Comparison of ENCODE assay signal across 9 cellular contexts in the genomic region with DNA sequence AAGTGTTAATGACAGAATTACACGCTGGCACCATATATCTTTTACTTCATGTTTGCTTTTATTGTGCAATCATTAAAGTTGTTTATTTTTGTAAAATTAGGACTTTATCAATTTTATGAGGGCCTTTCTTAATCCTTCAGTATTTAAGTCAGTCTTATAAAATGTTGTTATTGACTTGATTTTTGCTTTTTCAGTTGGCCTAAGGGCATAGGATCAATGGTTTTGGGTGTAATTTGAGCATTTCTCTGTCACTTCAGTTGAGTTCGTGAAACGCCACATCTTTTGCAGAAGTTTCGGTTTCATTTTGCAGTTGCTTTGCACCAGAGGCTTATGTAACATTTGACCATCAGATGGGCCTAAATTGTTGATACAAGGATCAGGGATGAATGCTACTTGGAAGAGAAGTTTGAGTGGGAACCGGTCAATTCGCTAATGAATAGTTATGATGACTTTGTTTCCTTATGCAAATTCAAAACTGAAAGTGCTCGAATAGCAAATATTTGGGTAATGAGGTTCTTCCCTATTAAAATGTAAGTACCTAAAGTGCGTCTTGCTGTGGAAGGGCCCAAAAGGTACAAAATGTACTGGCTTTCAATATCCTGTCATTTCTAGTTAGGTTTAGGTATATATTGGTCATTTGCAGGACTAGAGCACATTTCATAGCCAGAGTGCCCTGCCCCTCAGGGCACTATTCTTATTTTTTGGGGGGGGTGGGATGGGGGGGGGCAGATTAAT.
A peak's percentile ranks its signal among the peaks of the same experiment; 100 is the strongest.
DNase-seq lines count a peak whose midpoint lies in the region; ATAC-seq, FAIRE-seq and TF ChIP-seq lines count a peak whose summit lies in the region.
"Had no signal": no experiment of that assay in that cellular context is flagged by ENCODE, and none has a peak within 500 bp of the region (broad histone marks: within the 10 kb centered on the region; RNA-seq: fewer than 3 reads in every experiment).

No MANE protein-coding gene starts in this region.

- H3K9me3 ChIP-seq in mucosa of rectum (ENCODE audit: control insufficient read depth in 2 of 2, low read length in 2 of 2), result no peaks in the 10 kb centered on the region

- no peak overlapping the region for H3K9ac ChIP-seq in mucosa of rectum (ENCODE audit: low read depth in 1 of 2, low read length in 2 of 2)

- no peaks in the 10 kb centered on the region for H3K4me1 ChIP-seq in mucosa of rectum (ENCODE audit: control insufficient read depth in 2 of 2, insufficient read depth in 2 of 2, low read length in 2 of 2)

- peak; percentile 66 for FAIRE-seq in GM12891 (lab: Jason Lieb, UNC)
- FAIRE-seq: keratinocyte had no signal

- H3K4me3 Mint-ChIP-seq in T-helper 2 cell treated with Interferon-gamma antibody and Interleukin-4, amounts not matched to agents 5 μg/mL and 100 μg/mL, for 36 hours, result peak overlapping the region; percentile 65

- H3K36me3 Mint-ChIP-seq in T-helper 2 cell treated with Interferon-gamma antibody and Interleukin-4, amounts not matched to agents 5 μg/mL and 100 μg/mL, for 36 hours (ENCODE audit: low read depth), result no peaks in the 10 kb centered on the region

- H3K27ac ChIP-seq in mucosa of rectum (ENCODE audit: low read depth in 2 of 2, low read length in 2 of 2), result peak overlapping the region in 1 of 2 donors; percentile 40

- H3K27me3 Mint-ChIP-seq in T-helper 2 cell treated with Interferon-gamma antibody and Interleukin-4, amounts not matched to agents 5 μg/mL and 100 μg/mL, for 36 hours (ENCODE audit: low read depth), result peaks cover 2% of the 10 kb centered on the region

- ATAC-seq in HG02798 (IDR thresholded peaks at IDR 0.05; ENCODE audit: poor library complexity, unreplicated experiment), result peak; percentile 56

- peak overlapping the region; percentile 36 to 58 for H3K4me3 ChIP-seq in mucosa of rectum (ENCODE audit: low read length in 2 of 2)

- intact Hi-C loops in posterior cingulate gyrus (cut with DNase I), result no loop called here

- no peaks in the 10 kb centered on the region for H3K36me3 ChIP-seq in mucosa of rectum (ENCODE audit: control insufficient read depth in 2 of 2, insufficient read depth in 2 of 2, low read length in 2 of 2)

- no peaks in the 10 kb centered on the region for H3K27me3 ChIP-seq in mucosa of rectum (ENCODE audit: control insufficient read depth in 2 of 2, insufficient read depth in 2 of 2, low read length in 2 of 2)

- TF ChIP-seq POLR2A in GM12891 (IDR thresholded peaks at IDR 0.05; ENCODE audit: low read depth, low read length), result no peak

- DNase-seq in GM12891 (ENCODE audit: insufficient read length, low spot score), result no peak
- DNase-seq in T-helper 2 cell treated with Interferon-gamma antibody and Interleukin-4, amounts not matched to agents 5 μg/mL and 100 μg/mL, for 36 hours (ENCODE audit: low spot score), result no peak
- no peak for DNase-seq in NCI-H345 (lab: John Stamatoyannopoulos, UW)
- DNase-seq in posterior cingulate gyrus, result no peak
- DNase-seq in NCI-H1694 (lab: John Stamatoyannopoulos, UW), result no peak
- DNase-seq in NCI-H146 treated with DMSO at 0.1 percent for 48 hours (lab: John Stamatoyannopoulos, UW; ENCODE audit: unreplicated experiment), result no peak

- peak overlapping the region; percentile 60 for H3K27ac Mint-ChIP-seq in T-helper 2 cell treated with Interferon-gamma antibody and Interleukin-4, amounts not matched to agents 5 μg/mL and 100 μg/mL, for 36 hours

- H3K4me1 Mint-ChIP-seq in T-helper 2 cell treated with Interferon-gamma antibody and Interleukin-4, amounts not matched to agents 5 μg/mL and 100 μg/mL, for 36 hours (ENCODE audit: low read depth), result peaks cover 12% of the 10 kb centered on the region

- no peaks in the 10 kb centered on the region for H3K9me3 Mint-ChIP-seq in T-helper 2 cell treated with Interferon-gamma antibody and Interleukin-4, amounts not matched to agents 5 μg/mL and 100 μg/mL, for 36 hours

TF ChIP-seq in GM12891, 5 proteins besides CTCF, POLR2A, EP300 and RAD21:
- TF ChIP-seq POLR2AphosphoS5 (IDR thresholded peaks at IDR 0.05; ENCODE audit: low read depth, low read length), result no peak
- no peak for TF ChIP-seq SPI1 (IDR thresholded peaks at IDR 0.05; ENCODE audit: low read depth, low read length)
- TF ChIP-seq TAF1 (IDR thresholded peaks at IDR 0.05; ENCODE audit: low read depth, low read length), result no peak
- no peak for TF ChIP-seq PAX5 (IDR thresholded peaks at IDR 0.05; ENCODE audit: insufficient read depth, low read length, severe bottlenecking)
- TF ChIP-seq POU2F2 (IDR thresholded peaks at IDR 0.05; ENCODE audit: low read depth, low read length), result no peak
